Comparison of ENCODE assay signal across 8 cellular contexts in the genomic region with DNA sequence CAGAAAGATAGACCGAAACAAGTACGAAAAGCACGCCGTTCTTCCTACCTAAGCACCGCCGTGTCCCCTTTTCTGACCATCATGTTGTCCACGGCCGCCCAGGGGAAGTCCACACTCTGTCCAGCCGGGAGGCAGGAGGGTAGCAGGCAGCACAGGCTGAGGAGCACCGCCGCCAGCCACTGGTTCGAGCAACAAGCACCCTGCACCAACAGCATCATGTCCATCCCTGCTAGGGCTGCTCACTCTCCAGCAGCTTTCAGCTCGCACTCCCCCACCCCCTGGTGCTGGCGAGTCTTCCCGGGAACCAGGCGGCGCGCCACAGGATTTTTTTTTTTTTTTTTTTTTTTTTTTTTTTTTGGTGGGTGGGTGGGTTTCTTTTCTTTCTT. TPM values are rescaled to one million over a fixed set of nuclear protein-coding genes. Genes with fewer than 3 reads are reported as not detected.
DNase-seq lines count a peak whose midpoint lies in the region; ATAC-seq and TF ChIP-seq lines count a peak whose summit lies in the region.

A gene (minus strand): TSS at position 269 of the 386 bp plus-strand sequence.

- peak within 1 kb of the TSS; percentile 61 for H3K4me3 ChIP-seq in MG63

- no peak for ATAC-seq in activated T-cell treated with anti-CD3 and anti-CD28 coated beads, Interleukin-2, amount 50 U/mL, for 4 hours

- DNase-seq in DMS53 treated with DMSO at 0.1 percent for 48 hours (lab: John Stamatoyannopoulos, UW; ENCODE audit: unreplicated experiment) (peak; percentile 78), MG63 (peak; percentile 75), globus pallidus (ENCODE audit: low spot score) (peak; percentile 77), neural crest cell (ENCODE audit: low read depth, low spot score) (peak; percentile 22), RPMI8226 (no peak), SIG-M5 treated with dmso at 0.1 percent for 504 hours (lab: John Stamatoyannopoulos, UW; ENCODE audit: unreplicated experiment) (no peak)
- no peak for DNase-seq in activated T-cell treated with anti-CD3 and anti-CD28 coated beads, Interleukin-2, amount 50 U/mL, for 4 hours
- DNase-seq in stimulated activated CD4-positive, alpha-beta T cell treated with anti-CD3 and anti-CD28 coated beads, Interleukin-1b, Interleukin-23, amount 100 ng/mL, for 48 hours = no peak

- no peaks in the 10 kb centered on the region for H3K36me3 ChIP-seq in MG63

- H3K27me3 Mint-ChIP-seq in activated T-cell treated with anti-CD3 and anti-CD28 coated beads, Interleukin-2, amount 50 U/mL, for 4 hours (ENCODE audit: low read depth) = peaks cover 19% of the 10 kb centered on the region
- H3K27me3 Mint-ChIP-seq in neural crest cell (ENCODE audit: low read depth) = peaks cover 49% of the 10 kb centered on the region

- H3K36me3 Mint-ChIP-seq in activated T-cell treated with anti-CD3 and anti-CD28 coated beads, Interleukin-2, amount 50 U/mL, for 4 hours (ENCODE audit: insufficient read depth) = no peaks in the 10 kb centered on the region
- H3K36me3 Mint-ChIP-seq in neural crest cell (ENCODE audit: low read depth) = no peaks in the 10 kb centered on the region

- no peaks in the 10 kb centered on the region for H3K27me3 ChIP-seq in MG63

- H3K4me3 Mint-ChIP-seq in activated T-cell treated with anti-CD3 and anti-CD28 coated beads, Interleukin-2, amount 50 U/mL, for 4 hours = peak within 1 kb of the TSS; percentile 73
- no peak within 1 kb of the TSS for H3K4me3 Mint-ChIP-seq in neural crest cell

- H3K9me3 ChIP-seq in MG63 = no peaks in the 10 kb centered on the region

- peak; percentile 6 for TF ChIP-seq CTCF in neural crest cell (conservative IDR thresholded peaks at IDR 0.05)

- H3K27ac Mint-ChIP-seq in neural crest cell (ENCODE audit: unreplicated experiment) = no peak within 1 kb of the TSS

- H3K4me1 Mint-ChIP-seq in activated T-cell treated with anti-CD3 and anti-CD28 coated beads, Interleukin-2, amount 50 U/mL, for 4 hours (ENCODE audit: low read depth) = peaks cover 14% of the 10 kb centered on the region
- peaks cover 12% of the 10 kb centered on the region for H3K4me1 Mint-ChIP-seq in neural crest cell

- H3K9me3 Mint-ChIP-seq in activated T-cell treated with anti-CD3 and anti-CD28 coated beads, Interleukin-2, amount 50 U/mL, for 4 hours = no peaks in the 10 kb centered on the region
- H3K9me3 Mint-ChIP-seq in neural crest cell = no peaks in the 10 kb centered on the region

RNA-seq across cellular contexts. Expression of the gene that starts here (rescaled TPM):
- 0.23 and 0.62 TPM in 2 replicates for total RNA-seq in MG63 (2014; rRNA removed; shearing (Covaris generic); ENCODE audit: low replicate concordance)
- total RNA-seq in activated T-cell treated with anti-CD3 and anti-CD28 coated beads, Interleukin-2, amount 50 U/mL, for 4 hours = not detected
- total RNA-seq in neural crest cell = 0.58 and 1.1 TPM in 2 replicates

Comparison
In these comparisons a context has a peak if more than half of its experiments do, and no peak if none do; other contexts are left out.
1. Peak in DNase-seq and H3K4me3 ChIP-seq in MG63; RNA of the gene not detected or under 1 TPM.
2. DNase-seq: peak in DMS53 treated with DMSO at 0.1 percent for 48 hours (single experiment), globus pallidus (single experiment) and neural crest cell (single experiment); none in activated T-cell treated with anti-CD3 and anti-CD28 coated beads, Interleukin-2, amount 50 U/mL, for 4 hours (single experiment), RPMI8226 (single experiment), SIG-M5 treated with dmso at 0.1 percent for 504 hours (single experiment) and stimulated activated CD4-positive, alpha-beta T cell treated with anti-CD3 and anti-CD28 coated beads, Interleukin-1b, Interleukin-23, amount 100 ng/mL, for 48 hours (single experiment).